ENCODE assay signal across 17 cellular contexts in the genomic region with DNA sequence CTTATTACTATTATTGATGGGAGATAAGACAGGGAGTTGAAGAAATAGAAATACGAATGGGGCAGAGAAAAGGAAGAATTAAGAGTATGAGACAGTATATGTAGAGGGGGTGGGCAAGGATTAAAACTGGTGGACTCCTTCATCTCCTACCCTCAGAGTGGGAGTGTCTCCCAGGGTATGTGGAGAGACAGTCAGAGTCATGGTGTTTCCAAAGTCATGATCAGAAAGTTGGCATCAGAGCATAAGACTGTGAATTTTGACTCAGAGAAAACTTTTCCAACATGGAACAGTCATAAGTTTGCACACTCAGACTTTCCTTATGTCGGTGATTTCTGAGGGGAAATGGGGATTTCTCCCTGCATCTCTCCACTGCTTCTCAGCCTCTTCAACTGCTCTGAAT. TPM values are rescaled to one million over a fixed set of nuclear protein-coding genes. Genes with fewer than 3 reads are reported as not detected.
DNase-seq lines count a peak whose midpoint lies in the region; ATAC-seq and TF ChIP-seq lines count a peak whose summit lies in the region.
"Had no signal": no experiment of that assay in that cellular context is flagged by ENCODE, and none has a peak within 500 bp of the region (broad histone marks: within the 10 kb centered on the region; RNA-seq: fewer than 3 reads in every experiment).

No MANE protein-coding gene starts in this region.

- no peak for TF ChIP-seq POLR2A in transverse colon (IDR thresholded peaks at IDR 0.05)

- no peak for DNase-seq in activated T-cell treated with anti-CD3 and anti-CD28 coated beads, Interleukin-2, amount 50 U/mL, for 72 hours
- no peak for DNase-seq in activated T-cell treated with anti-CD3 and anti-CD28 coated beads, Interleukin-2, amount 50 U/mL, for 1 hour
- DNase-seq in activated CD4-positive, alpha-beta memory T cell treated with anti-CD3 and anti-CD28 coated beads for 36 hours: no peak
- DNase-seq in lower lobe of right lung (no peak), transverse colon (no peak), nucleus accumbens (lab: John Stamatoyannopoulos, UW) (no peak), dedifferentiated amniotic fluid mesenchymal stem cell (ENCODE audit: extremely low spot score) (no peak), OCI-M1 (lab: John Stamatoyannopoulos, UW) (no peak)
- DNase-seq: activated CD4-positive, CD25-positive, alpha-beta regulatory T cell; Calu3; esophagus squamous epithelium; NCI-H1436; RPMI8226; sigmoid colon; uterus had no signal

- no peak for TF ChIP-seq EP300 in transverse colon (IDR thresholded peaks at IDR 0.05; ENCODE audit: low read depth)

- in situ Hi-C loops in transverse colon (cut with MboI; ENCODE audit: low pct_ligation_motif_present in 1 of 4, low pct_unique_long_range_greater_than_20kb in 1 of 4, low sequenced_read_pairs in 3 of 4): no loop called here

- CTCF ChIA-PET in activated CD4-positive, alpha-beta memory T cell treated with anti-CD3 and anti-CD28 coated beads for 36 hours (lab: Charles Lee): interaction anchor here (1.0 to 1.2 kb wide), 3 partner anchors 9 to 26 kb away, joined by 3 to 4 read pairs (median 3); no protein-coding TSS in a partner anchor

- no peaks in the 10 kb centered on the region for H3K27me3 Mint-ChIP-seq in activated T-cell treated with anti-CD3 and anti-CD28 coated beads, Interleukin-2, amount 50 U/mL, for 72 hours (ENCODE audit: low read depth)
- no peaks in the 10 kb centered on the region for H3K27me3 Mint-ChIP-seq in activated CD4-positive, alpha-beta memory T cell treated with anti-CD3 and anti-CD28 coated beads for 36 hours

- H3K36me3 ChIP-seq in lower lobe of right lung (no peaks in the 10 kb centered on the region), transverse colon (no peaks in the 10 kb centered on the region)
- H3K36me3 ChIP-seq: esophagus squamous epithelium, sigmoid colon, uterus had no signal

- TF ChIP-seq CTCF in lower lobe of right lung (IDR thresholded peaks at IDR 0.05): no peak
- no peak for TF ChIP-seq CTCF in transverse colon (IDR thresholded peaks at IDR 0.05)

- H3K36me3 Mint-ChIP-seq in activated T-cell treated with anti-CD3 and anti-CD28 coated beads, Interleukin-2, amount 50 U/mL, for 72 hours (ENCODE audit: insufficient read depth in 2 of 2): no peaks in the 10 kb centered on the region
- H3K36me3 Mint-ChIP-seq in activated CD4-positive, alpha-beta memory T cell treated with anti-CD3 and anti-CD28 coated beads for 36 hours: peaks cover 3% of the 10 kb centered on the region
- H3K36me3 Mint-ChIP-seq: brain had no signal

- peaks cover 89% of the 10 kb centered on the region for H3K4me1 Mint-ChIP-seq in activated T-cell treated with anti-CD3 and anti-CD28 coated beads, Interleukin-2, amount 50 U/mL, for 72 hours (ENCODE audit: low read depth)
- H3K4me1 Mint-ChIP-seq in activated CD4-positive, alpha-beta memory T cell treated with anti-CD3 and anti-CD28 coated beads for 36 hours (ENCODE audit: low read depth): peaks cover 82% of the 10 kb centered on the region
- H3K4me1 Mint-ChIP-seq: brain had no signal

- H3K9me3 Mint-ChIP-seq in activated T-cell treated with anti-CD3 and anti-CD28 coated beads, Interleukin-2, amount 50 U/mL, for 72 hours: no peaks in the 10 kb centered on the region
- no peaks in the 10 kb centered on the region for H3K9me3 Mint-ChIP-seq in activated CD4-positive, alpha-beta memory T cell treated with anti-CD3 and anti-CD28 coated beads for 36 hours
- H3K9me3 Mint-ChIP-seq: brain had no signal

- H3K4me1 ChIP-seq in lower lobe of right lung (peaks cover 12% of the 10 kb centered on the region), transverse colon (peaks cover 0 to 8% (median 0%) of the 10 kb centered on the region in 4 donors)
- H3K4me1 ChIP-seq: esophagus squamous epithelium, sigmoid colon, uterus had no signal

- POLR2A ChIA-PET in activated CD4-positive, alpha-beta memory T cell treated with anti-CD3 and anti-CD28 coated beads for 36 hours (lab: Charles Lee): interaction anchor here (0.7 to 4.7 kb wide), 11 partner anchors 10 to 122 kb away, joined by 3 to 31 read pairs (median 4); no protein-coding TSS in a partner anchor

- H3K27ac Mint-ChIP-seq in activated T-cell treated with anti-CD3 and anti-CD28 coated beads, Interleukin-2, amount 50 U/mL, for 72 hours: peak overlapping the region; percentile 99
- H3K27ac Mint-ChIP-seq in activated CD4-positive, alpha-beta memory T cell treated with anti-CD3 and anti-CD28 coated beads for 36 hours: peak overlapping the region; percentile 96
- H3K27ac Mint-ChIP-seq: brain had no signal

- H3K27me3 ChIP-seq in lower lobe of right lung (ENCODE audit: low read depth) (no peaks in the 10 kb centered on the region), transverse colon (no peaks in the 10 kb centered on the region)
- H3K27me3 ChIP-seq: esophagus squamous epithelium, sigmoid colon, uterus had no signal

- intact Hi-C loops in activated CD4-positive, alpha-beta memory T cell treated with anti-CD3 and anti-CD28 coated beads for 36 hours (cut with micrococcal nuclease): loop anchor here (1.0 to 5.0 kb wide), 7 partner anchors 9 to 130 kb away; no protein-coding TSS in a partner anchor
- intact Hi-C loops in lower lobe of right lung (cut with DNase I) (no loop called here), transverse colon (cut with DNase I; ENCODE audit: low total_unique reads) (no loop called here)

- H3K27ac ChIP-seq in lower lobe of right lung (peak overlapping the region; percentile 10), transverse colon (peak overlapping the region in 3 of 4 donors; percentile 4 to 48 (median 22))
- H3K27ac ChIP-seq: uterus had no signal

- H3K9me3 ChIP-seq in lower lobe of right lung (no peaks in the 10 kb centered on the region), transverse colon (no peaks in the 10 kb centered on the region)
- H3K9me3 ChIP-seq: esophagus squamous epithelium, sigmoid colon, uterus had no signal

- WGBS in transverse colon (ENCODE audit: low coverage in 1 of 2), 2 donors: 50 to 80% methylated on average over 1 to 2 of the region's 2 CpGs

- H3K4me3 ChIP-seq in lower lobe of right lung (peak overlapping the region; percentile 34), transverse colon (peak overlapping the region in 1 of 4 donors; percentile 29)
- H3K4me3 ChIP-seq: uterus had no signal

- ATAC-seq in activated T-cell treated with anti-CD3 and anti-CD28 coated beads, Interleukin-2, amount 50 U/mL, for 72 hours (replicated peaks in 1 of 2): peak; percentile 52 to 56
- no peak for ATAC-seq in lower lobe of right lung

- peak overlapping the region; percentile 81 to 99 for H3K4me3 Mint-ChIP-seq in activated T-cell treated with anti-CD3 and anti-CD28 coated beads, Interleukin-2, amount 50 U/mL, for 72 hours
- H3K4me3 Mint-ChIP-seq in activated CD4-positive, alpha-beta memory T cell treated with anti-CD3 and anti-CD28 coated beads for 36 hours: peak overlapping the region; percentile 83
- H3K4me3 Mint-ChIP-seq: brain had no signal

RNA-seq across cellular contexts. Expression of a gene that starts 2.4 kb away (rescaled TPM):
- total RNA-seq in activated T-cell treated with anti-CD3 and anti-CD28 coated beads, Interleukin-2, amount 50 U/mL, for 72 hours: 10 to 100 TPM; 10.2 to 16.0 TPM
- 10 to 100 TPM; 18.6 to 20.2 TPM for total RNA-seq in activated CD4-positive, alpha-beta memory T cell treated with anti-CD3 and anti-CD28 coated beads for 36 hours
- total RNA-seq in lower lobe of right lung (24.1 TPM), transverse colon (1 to 10 TPM; 1.4 to 8.6 (median 5.8) TPM)
- total RNA-seq: Calu3, dermis microvascular lymphatic vessel endothelial cell had no signal

RNA-seq across cellular contexts. Expression of a gene that starts 53.8 kb away (rescaled TPM):
- 10 to 100 TPM; 41.6 to 48.8 TPM for total RNA-seq in activated T-cell treated with anti-CD3 and anti-CD28 coated beads, Interleukin-2, amount 50 U/mL, for 72 hours
- 10 to 100 TPM; 38.3 to 40.9 TPM for total RNA-seq in activated CD4-positive, alpha-beta memory T cell treated with anti-CD3 and anti-CD28 coated beads for 36 hours
- 4.8 TPM for total RNA-seq in lower lobe of right lung
- 1 to 10 TPM in 2 of 4 donors, under 1 TPM in 1, not detected in 1; 0.60 to 6.7 (median 2.3) TPM for total RNA-seq in transverse colon
- total RNA-seq: Calu3, dermis microvascular lymphatic vessel endothelial cell had no signal

Comparison
In these comparisons a context has a peak if more than half of its experiments do, and no peak if none do; other contexts are left out.
1. ATAC-seq: peak in activated T-cell treated with anti-CD3 and anti-CD28 coated beads, Interleukin-2, amount 50 U/mL, for 72 hours (2 of 2); none in lower lobe of right lung (0 of 2).